In the genomic region with DNA sequence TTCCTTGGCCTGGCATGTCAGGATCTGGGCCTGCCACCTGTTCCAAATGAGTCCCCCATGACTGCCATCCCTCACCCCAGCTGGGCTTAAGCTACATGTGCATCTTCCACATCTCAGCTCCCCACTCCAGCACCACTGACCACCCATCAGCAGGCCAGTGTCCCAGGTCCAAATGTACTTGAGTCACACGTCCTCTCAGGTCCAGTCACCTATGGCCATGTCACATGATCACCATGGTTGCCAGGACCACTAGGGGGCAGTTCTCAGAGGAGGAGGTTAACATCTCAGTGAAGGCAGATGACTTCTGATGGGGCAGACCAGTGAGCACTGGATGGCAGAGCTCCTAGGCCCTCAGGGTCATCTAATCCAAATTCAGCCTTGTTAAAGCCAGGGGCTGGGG, we compare ENCODE assay signal across 1 cellular context.
A peak's percentile ranks its signal among the peaks of the same experiment; 100 is the strongest.
TF ChIP-seq lines count a peak whose summit lies in the region.

No MANE protein-coding gene starts in this region.

TF ChIP-seq in K562, 482 proteins besides CTCF, POLR2A, EP300 and RAD21 (continued from another document):
- TF ChIP-seq, protein P1, sequence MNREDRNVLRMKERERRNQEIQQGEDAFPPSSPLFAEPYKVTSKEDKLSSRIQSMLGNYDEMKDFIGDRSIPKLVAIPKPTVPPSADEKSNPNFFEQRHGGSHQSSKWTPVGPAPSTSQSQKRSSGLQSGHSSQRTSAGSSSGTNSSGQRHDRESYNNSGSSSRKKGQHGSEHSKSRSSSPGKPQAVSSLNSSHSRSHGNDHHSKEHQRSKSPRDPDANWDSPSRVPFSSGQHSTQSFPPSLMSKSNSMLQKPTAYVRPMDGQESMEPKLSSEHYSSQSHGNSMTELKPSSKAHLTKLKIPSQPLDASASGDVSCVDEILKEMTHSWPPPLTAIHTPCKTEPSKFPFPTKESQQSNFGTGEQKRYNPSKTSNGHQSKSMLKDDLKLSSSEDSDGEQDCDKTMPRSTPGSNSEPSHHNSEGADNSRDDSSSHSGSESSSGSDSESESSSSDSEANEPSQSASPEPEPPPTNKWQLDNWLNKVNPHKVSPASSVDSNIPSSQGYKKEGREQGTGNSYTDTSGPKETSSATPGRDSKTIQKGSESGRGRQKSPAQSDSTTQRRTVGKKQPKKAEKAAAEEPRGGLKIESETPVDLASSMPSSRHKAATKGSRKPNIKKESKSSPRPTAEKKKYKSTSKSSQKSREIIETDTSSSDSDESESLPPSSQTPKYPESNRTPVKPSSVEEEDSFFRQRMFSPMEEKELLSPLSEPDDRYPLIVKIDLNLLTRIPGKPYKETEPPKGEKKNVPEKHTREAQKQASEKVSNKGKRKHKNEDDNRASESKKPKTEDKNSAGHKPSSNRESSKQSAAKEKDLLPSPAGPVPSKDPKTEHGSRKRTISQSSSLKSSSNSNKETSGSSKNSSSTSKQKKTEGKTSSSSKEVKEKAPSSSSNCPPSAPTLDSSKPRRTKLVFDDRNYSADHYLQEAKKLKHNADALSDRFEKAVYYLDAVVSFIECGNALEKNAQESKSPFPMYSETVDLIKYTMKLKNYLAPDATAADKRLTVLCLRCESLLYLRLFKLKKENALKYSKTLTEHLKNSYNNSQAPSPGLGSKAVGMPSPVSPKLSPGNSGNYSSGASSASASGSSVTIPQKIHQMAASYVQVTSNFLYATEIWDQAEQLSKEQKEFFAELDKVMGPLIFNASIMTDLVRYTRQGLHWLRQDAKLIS (CRISPR knock-in tag; IDR thresholded peaks at IDR 0.05) = no peak
- TF ChIP-seq FOXA1 (IDR thresholded peaks at IDR 0.05; ENCODE audit: borderline replicate concordance) (no peak), ZKSCAN1 (IDR thresholded peaks at IDR 0.05; ENCODE audit: low read depth, low read length) (no peak), NFIC (IDR thresholded peaks at IDR 0.05) (0 out of 2 replicates have a peak, but pooled peaks have one; percentile 40), ARHGAP35 (IDR thresholded peaks at IDR 0.05; ENCODE audit: partially characterized antibody) (no peak), RAD51 (IDR thresholded peaks at IDR 0.05; ENCODE audit: borderline replicate concordance, low read depth) (peak; percentile 87), NCOA6 (IDR thresholded peaks at IDR 0.05) (no peak), CBX3 (IDR thresholded peaks at IDR 0.05; ENCODE audit: borderline replicate concordance in 1 of 2, low read length in 2 of 2) (no peak; a peak in 1 of 3 replicates), KDM2B (CRISPR knock-in tag; IDR thresholded peaks at IDR 0.05) (no peak), PHF20 (IDR thresholded peaks at IDR 0.05; ENCODE audit: partially characterized antibody) (no peak), ZNF174 (CRISPR knock-in tag; IDR thresholded peaks at IDR 0.05) (no peak), ZNF124 (CRISPR knock-in tag; IDR thresholded peaks at IDR 0.05) (no peak), RFX1 (IDR thresholded peaks at IDR 0.05) (peak; percentile 39), XRCC3 (IDR thresholded peaks at IDR 0.05) (no peak), MCM2 (IDR thresholded peaks at IDR 0.05; ENCODE audit: low read depth) (no peak)
- TF ChIP-seq, protein P2, sequence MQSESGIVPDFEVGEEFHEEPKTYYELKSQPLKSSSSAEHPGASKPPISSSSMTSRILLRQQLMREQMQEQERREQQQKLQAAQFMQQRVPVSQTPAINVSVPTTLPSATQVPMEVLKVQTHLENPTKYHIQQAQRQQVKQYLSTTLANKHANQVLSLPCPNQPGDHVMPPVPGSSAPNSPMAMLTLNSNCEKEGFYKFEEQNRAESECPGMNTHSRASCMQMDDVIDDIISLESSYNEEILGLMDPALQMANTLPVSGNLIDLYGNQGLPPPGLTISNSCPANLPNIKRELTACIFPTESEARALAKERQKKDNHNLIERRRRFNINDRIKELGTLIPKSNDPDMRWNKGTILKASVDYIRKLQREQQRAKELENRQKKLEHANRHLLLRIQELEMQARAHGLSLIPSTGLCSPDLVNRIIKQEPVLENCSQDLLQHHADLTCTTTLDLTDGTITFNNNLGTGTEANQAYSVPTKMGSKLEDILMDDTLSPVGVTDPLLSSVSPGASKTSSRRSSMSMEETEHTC (IDR thresholded peaks at IDR 0.05) = peak; percentile 88
- TF ChIP-seq, protein P3, sequence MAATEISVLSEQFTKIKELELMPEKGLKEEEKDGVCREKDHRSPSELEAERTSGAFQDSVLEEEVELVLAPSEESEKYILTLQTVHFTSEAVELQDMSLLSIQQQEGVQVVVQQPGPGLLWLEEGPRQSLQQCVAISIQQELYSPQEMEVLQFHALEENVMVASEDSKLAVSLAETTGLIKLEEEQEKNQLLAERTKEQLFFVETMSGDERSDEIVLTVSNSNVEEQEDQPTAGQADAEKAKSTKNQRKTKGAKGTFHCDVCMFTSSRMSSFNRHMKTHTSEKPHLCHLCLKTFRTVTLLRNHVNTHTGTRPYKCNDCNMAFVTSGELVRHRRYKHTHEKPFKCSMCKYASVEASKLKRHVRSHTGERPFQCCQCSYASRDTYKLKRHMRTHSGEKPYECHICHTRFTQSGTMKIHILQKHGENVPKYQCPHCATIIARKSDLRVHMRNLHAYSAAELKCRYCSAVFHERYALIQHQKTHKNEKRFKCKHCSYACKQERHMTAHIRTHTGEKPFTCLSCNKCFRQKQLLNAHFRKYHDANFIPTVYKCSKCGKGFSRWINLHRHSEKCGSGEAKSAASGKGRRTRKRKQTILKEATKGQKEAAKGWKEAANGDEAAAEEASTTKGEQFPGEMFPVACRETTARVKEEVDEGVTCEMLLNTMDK (IDR thresholded peaks at IDR 0.05; ENCODE audit: borderline replicate concordance, insufficient read depth, low read depth, low read length, poor library complexity, severe bottlenecking) = peak; percentile 84
- TF ChIP-seq, protein P4, sequence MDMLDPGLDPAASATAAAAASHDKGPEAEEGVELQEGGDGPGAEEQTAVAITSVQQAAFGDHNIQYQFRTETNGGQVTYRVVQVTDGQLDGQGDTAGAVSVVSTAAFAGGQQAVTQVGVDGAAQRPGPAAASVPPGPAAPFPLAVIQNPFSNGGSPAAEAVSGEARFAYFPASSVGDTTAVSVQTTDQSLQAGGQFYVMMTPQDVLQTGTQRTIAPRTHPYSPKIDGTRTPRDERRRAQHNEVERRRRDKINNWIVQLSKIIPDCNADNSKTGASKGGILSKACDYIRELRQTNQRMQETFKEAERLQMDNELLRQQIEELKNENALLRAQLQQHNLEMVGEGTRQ (CRISPR knock-in tag; IDR thresholded peaks at IDR 0.05) = peak; percentile 86
- TF ChIP-seq, protein P5, sequence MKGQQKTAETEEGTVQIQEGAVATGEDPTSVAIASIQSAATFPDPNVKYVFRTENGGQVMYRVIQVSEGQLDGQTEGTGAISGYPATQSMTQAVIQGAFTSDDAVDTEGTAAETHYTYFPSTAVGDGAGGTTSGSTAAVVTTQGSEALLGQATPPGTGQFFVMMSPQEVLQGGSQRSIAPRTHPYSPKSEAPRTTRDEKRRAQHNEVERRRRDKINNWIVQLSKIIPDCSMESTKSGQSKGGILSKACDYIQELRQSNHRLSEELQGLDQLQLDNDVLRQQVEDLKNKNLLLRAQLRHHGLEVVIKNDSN (CRISPR knock-in tag; IDR thresholded peaks at IDR 0.05) = peak; percentile 90
- TF ChIP-seq, protein P6, sequence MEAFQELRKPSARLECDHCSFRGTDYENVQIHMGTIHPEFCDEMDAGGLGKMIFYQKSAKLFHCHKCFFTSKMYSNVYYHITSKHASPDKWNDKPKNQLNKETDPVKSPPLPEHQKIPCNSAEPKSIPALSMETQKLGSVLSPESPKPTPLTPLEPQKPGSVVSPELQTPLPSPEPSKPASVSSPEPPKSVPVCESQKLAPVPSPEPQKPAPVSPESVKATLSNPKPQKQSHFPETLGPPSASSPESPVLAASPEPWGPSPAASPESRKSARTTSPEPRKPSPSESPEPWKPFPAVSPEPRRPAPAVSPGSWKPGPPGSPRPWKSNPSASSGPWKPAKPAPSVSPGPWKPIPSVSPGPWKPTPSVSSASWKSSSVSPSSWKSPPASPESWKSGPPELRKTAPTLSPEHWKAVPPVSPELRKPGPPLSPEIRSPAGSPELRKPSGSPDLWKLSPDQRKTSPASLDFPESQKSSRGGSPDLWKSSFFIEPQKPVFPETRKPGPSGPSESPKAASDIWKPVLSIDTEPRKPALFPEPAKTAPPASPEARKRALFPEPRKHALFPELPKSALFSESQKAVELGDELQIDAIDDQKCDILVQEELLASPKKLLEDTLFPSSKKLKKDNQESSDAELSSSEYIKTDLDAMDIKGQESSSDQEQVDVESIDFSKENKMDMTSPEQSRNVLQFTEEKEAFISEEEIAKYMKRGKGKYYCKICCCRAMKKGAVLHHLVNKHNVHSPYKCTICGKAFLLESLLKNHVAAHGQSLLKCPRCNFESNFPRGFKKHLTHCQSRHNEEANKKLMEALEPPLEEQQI (IDR thresholded peaks at IDR 0.05) = no peak
- TF ChIP-seq, protein P7, sequence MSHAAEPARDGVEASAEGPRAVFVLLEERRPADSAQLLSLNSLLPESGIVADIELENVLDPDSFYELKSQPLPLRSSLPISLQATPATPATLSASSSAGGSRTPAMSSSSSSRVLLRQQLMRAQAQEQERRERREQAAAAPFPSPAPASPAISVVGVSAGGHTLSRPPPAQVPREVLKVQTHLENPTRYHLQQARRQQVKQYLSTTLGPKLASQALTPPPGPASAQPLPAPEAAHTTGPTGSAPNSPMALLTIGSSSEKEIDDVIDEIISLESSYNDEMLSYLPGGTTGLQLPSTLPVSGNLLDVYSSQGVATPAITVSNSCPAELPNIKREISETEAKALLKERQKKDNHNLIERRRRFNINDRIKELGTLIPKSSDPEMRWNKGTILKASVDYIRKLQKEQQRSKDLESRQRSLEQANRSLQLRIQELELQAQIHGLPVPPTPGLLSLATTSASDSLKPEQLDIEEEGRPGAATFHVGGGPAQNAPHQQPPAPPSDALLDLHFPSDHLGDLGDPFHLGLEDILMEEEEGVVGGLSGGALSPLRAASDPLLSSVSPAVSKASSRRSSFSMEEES (CRISPR knock-in tag; IDR thresholded peaks at IDR 0.05) = peak; percentile 92
TF ChIP-seq in K562: peak in this region for 11.
